Comparison of ENCODE assay signal across 8 cellular contexts in genomic region chr6:138403324-138403800, GRCh38. TPM values are rescaled to one million over a fixed set of nuclear protein-coding genes. Genes with fewer than 3 reads are reported as not detected.
DNase-seq lines count a peak whose midpoint lies in the region; ATAC-seq and TF ChIP-seq lines count a peak whose summit lies in the region.

No MANE protein-coding gene starts in this region.

- CTCF ChIA-PET in activated CD8-positive, alpha-beta T cell treated with anti-CD3 and anti-CD28 coated beads for 36 hours (lab: Charles Lee), result interaction anchor here (0.9 to 5.1 kb wide), 10 partner anchors 9 to 363 kb away, joined by 3 to 23 read pairs (median 3); no protein-coding TSS in a partner anchor

- POLR2A ChIA-PET in activated CD8-positive, alpha-beta T cell treated with anti-CD3 and anti-CD28 coated beads for 36 hours (lab: Charles Lee), result interaction anchor here (1.1 kb wide), 1 partner anchor 33 kb away, joined by 3 read pairs; no protein-coding TSS in a partner anchor

- H3K4me1 Mint-ChIP-seq in activated CD8-positive, alpha-beta T cell treated with anti-CD3 and anti-CD28 coated beads for 36 hours (ENCODE audit: low read depth), result peaks cover 23% of the 10 kb centered on the region
- H3K4me1 Mint-ChIP-seq in natural killer cell, result peaks cover 5 to 14% of the 10 kb centered on the region in 2 donors

- H4K20me1 ChIP-seq in DOHH2 (ENCODE audit: control insufficient read depth, insufficient read depth, low read depth, low read length) (no peaks in the 10 kb centered on the region), Loucy (ENCODE audit: insufficient read depth, low read length, poor library complexity, severe bottlenecking) (no peaks in the 10 kb centered on the region)

- H3K4me3 ChIP-seq in DOHH2 (ENCODE audit: low read length), result peak overlapping the region; percentile 98
- peak overlapping the region; percentile 82 for H3K4me3 ChIP-seq in Loucy (ENCODE audit: low read length, poor library complexity, severe bottlenecking)
- peak overlapping the region; percentile 75 to 98 (median 88) for H3K4me3 ChIP-seq in esophagus squamous epithelium
- H3K4me3 ChIP-seq in upper lobe of right lung, result peak overlapping the region; percentile 64

- H3K4me3 Mint-ChIP-seq in activated CD8-positive, alpha-beta T cell treated with anti-CD3 and anti-CD28 coated beads for 36 hours, result peak overlapping the region; percentile 76
- H3K4me3 Mint-ChIP-seq in natural killer cell, result peak overlapping the region; percentile 77

- H3K9me3 Mint-ChIP-seq in activated CD8-positive, alpha-beta T cell treated with anti-CD3 and anti-CD28 coated beads for 36 hours, result no peaks in the 10 kb centered on the region
- no peaks in the 10 kb centered on the region for H3K9me3 Mint-ChIP-seq in natural killer cell

- no peak for TF ChIP-seq POLR2A in esophagus squamous epithelium (IDR thresholded peaks at IDR 0.05)

- peaks cover 16% of the 10 kb centered on the region for H3K4me1 ChIP-seq in DOHH2 (ENCODE audit: control insufficient read depth, low read length)
- peaks cover 19% of the 10 kb centered on the region for H3K4me1 ChIP-seq in Loucy (ENCODE audit: insufficient read depth, low read length, poor library complexity, severe bottlenecking)
- peaks cover 8 to 46% (median 14%) of the 10 kb centered on the region in 3 donors for H3K4me1 ChIP-seq in esophagus squamous epithelium
- peaks cover 5% of the 10 kb centered on the region for H3K4me1 ChIP-seq in upper lobe of right lung

- peak overlapping the region; percentile 83 for H3K27ac Mint-ChIP-seq in activated CD8-positive, alpha-beta T cell treated with anti-CD3 and anti-CD28 coated beads for 36 hours
- H3K27ac Mint-ChIP-seq in natural killer cell, result peak overlapping the region; percentile 26 to 47

- H3K27ac ChIP-seq in DOHH2 (ENCODE audit: low read depth, low read length) (no peak overlapping the region), esophagus squamous epithelium (peak overlapping the region; percentile 94 to 99 (median 97)), upper lobe of right lung (peak overlapping the region; percentile 90)

- TF ChIP-seq CTCF in DOHH2 (IDR thresholded peaks at IDR 0.05; ENCODE audit: low read depth, low read length, poor library complexity, severe bottlenecking) (peak; percentile 52), Loucy (conservative IDR thresholded peaks at IDR 0.05; ENCODE audit: low read length) (peak; percentile 48), esophagus squamous epithelium (IDR thresholded peaks at IDR 0.05) (no peak), natural killer cell (IDR thresholded peaks at IDR 0.05) (no peak), upper lobe of right lung (IDR thresholded peaks at IDR 0.05) (peak; percentile 35)
- no peak for TF ChIP-seq CTCF in activated CD8-positive, alpha-beta T cell treated with anti-CD3 and anti-CD28 coated beads for 36 hours (IDR thresholded peaks at IDR 0.05)

- H3K4me2 ChIP-seq in DOHH2 (ENCODE audit: low read length) (peak overlapping the region; percentile 100), Loucy (ENCODE audit: low read depth, low read length, poor library complexity, severe bottlenecking) (peak overlapping the region; percentile 79)

- H3K9me3 ChIP-seq in DOHH2 (ENCODE audit: control insufficient read depth, insufficient read depth, low read length), result no peaks in the 10 kb centered on the region
- no peaks in the 10 kb centered on the region for H3K9me3 ChIP-seq in Loucy (ENCODE audit: insufficient read depth, low read depth, low read length)
- H3K9me3 ChIP-seq in esophagus squamous epithelium, result no peaks in the 10 kb centered on the region
- no peaks in the 10 kb centered on the region for H3K9me3 ChIP-seq in upper lobe of right lung

- H3K79me2 ChIP-seq in DOHH2 (ENCODE audit: control insufficient read depth, low read length), result no peaks in the 10 kb centered on the region
- peaks cover 12% of the 10 kb centered on the region; the same call in 1 of the 2 replicates for H3K79me2 ChIP-seq in Loucy (ENCODE audit: insufficient read depth, low read length)

- WGBS in esophagus squamous epithelium, 2 donors, result 0% methylated on average over 2 of the region's 30 CpGs

- DNase-seq in activated CD8-positive, alpha-beta T cell treated with anti-CD3 and anti-CD28 coated beads for 36 hours, result peak; percentile 44
- DNase-seq in esophagus squamous epithelium (lab: John Stamatoyannopoulos, UW) (no peak), natural killer cell (peak; percentile 23), upper lobe of right lung (peak; percentile 77), NCI-H526 treated with DMSO at 0.1 percent for 48 hours (lab: John Stamatoyannopoulos, UW) (no peak)

- peak overlapping the region; percentile 96 for H2AFZ ChIP-seq in Loucy (ENCODE audit: low read length)

- H3F3A ChIP-seq in DOHH2 (ENCODE audit: control insufficient read depth, insufficient read depth) (peaks cover 3% of the 10 kb centered on the region), Loucy (ENCODE audit: low read depth) (peaks cover 3% of the 10 kb centered on the region; the same call in 1 of the 2 replicates)

- peak; percentile 17 for ATAC-seq in GM21515 (IDR thresholded peaks at IDR 0.05; ENCODE audit: unreplicated experiment)
- peak; percentile 37 for ATAC-seq in activated CD8-positive, alpha-beta T cell treated with anti-CD3 and anti-CD28 coated beads for 36 hours
- ATAC-seq in natural killer cell, result peak; percentile 16 to 40 (median 38)
- ATAC-seq in upper lobe of right lung, result peak; percentile 43

- peaks cover 19% of the 10 kb centered on the region for H3K36me3 Mint-ChIP-seq in activated CD8-positive, alpha-beta T cell treated with anti-CD3 and anti-CD28 coated beads for 36 hours (ENCODE audit: low read depth)
- no peaks in the 10 kb centered on the region for H3K36me3 Mint-ChIP-seq in natural killer cell

- H3K9me2 ChIP-seq in DOHH2 (replicated peaks; ENCODE audit: control insufficient read depth, low read length) (no peaks in the 10 kb centered on the region), Loucy (replicated peaks; ENCODE audit: low read depth, low read length) (no peaks in the 10 kb centered on the region)

- H3K9ac ChIP-seq in Loucy (ENCODE audit: low read depth, low read length, poor library complexity, severe bottlenecking), result peak overlapping the region; percentile 88

- intact Hi-C loops in activated CD8-positive, alpha-beta T cell treated with anti-CD3 and anti-CD28 coated beads for 36 hours (cut with micrococcal nuclease), result loop anchor here (10.0 kb wide), 1 partner anchor 289 kb away; no protein-coding TSS in a partner anchor
- intact Hi-C loops in esophagus squamous epithelium (cut with DNase I), result loop anchor here (10.0 kb wide), 1 partner anchor 289 kb away; no protein-coding TSS in a partner anchor
- intact Hi-C loops in natural killer cell (cut with micrococcal nuclease), result no loop called here
- intact Hi-C loops in upper lobe of right lung (cut with DNase I), result no loop called here

- peaks cover 29% of the 10 kb centered on the region for H3K36me3 ChIP-seq in DOHH2 (ENCODE audit: control insufficient read depth, low read length)
- H3K36me3 ChIP-seq in Loucy (ENCODE audit: insufficient read depth, low read length), result no peaks in the 10 kb centered on the region; the same call in 1 of the 2 replicates
- H3K36me3 ChIP-seq in esophagus squamous epithelium, result peaks cover 9 to 30% (median 19%) of the 10 kb centered on the region in 3 donors
- peaks cover 27% of the 10 kb centered on the region for H3K36me3 ChIP-seq in upper lobe of right lung

- no peaks in the 10 kb centered on the region for H3K27me3 Mint-ChIP-seq in activated CD8-positive, alpha-beta T cell treated with anti-CD3 and anti-CD28 coated beads for 36 hours
- peaks cover 0 to 4% of the 10 kb centered on the region in 2 donors for H3K27me3 Mint-ChIP-seq in natural killer cell (ENCODE audit: low read depth in 2 of 2)

- 0 out of 2 replicates have a peak, but pooled peaks cover 3% of the 10 kb centered on the region for H3K27me3 ChIP-seq in DOHH2 (ENCODE audit: control insufficient read depth, low read length)
- H3K27me3 ChIP-seq in Loucy (ENCODE audit: insufficient read depth, low read length, poor library complexity, severe bottlenecking), result no peaks in the 10 kb centered on the region
- H3K27me3 ChIP-seq in esophagus squamous epithelium, result no peaks in the 10 kb centered on the region
- H3K27me3 ChIP-seq in upper lobe of right lung, result no peaks in the 10 kb centered on the region

RNA-seq across cellular contexts. Expression of gene HEBP2, which starts 0.7 kb away (rescaled TPM):
- 10 to 100 TPM; 28.2 to 28.7 TPM for total RNA-seq in activated CD8-positive, alpha-beta T cell treated with anti-CD3 and anti-CD28 coated beads for 36 hours
- total RNA-seq in esophagus squamous epithelium (100 to 1,000 TPM in 2 of 4 donors, 10 to 100 TPM in 2; 62.1 to 193 (median 90.8) TPM), natural killer cell (10 to 100 TPM; 14.2 to 18.6 (median 15.2) TPM), upper lobe of right lung (41.9 TPM)

RNA-seq across cellular contexts. Expression of gene SMIM28, which starts 25.7 kb away (rescaled TPM):
- not detected for total RNA-seq in activated CD8-positive, alpha-beta T cell treated with anti-CD3 and anti-CD28 coated beads for 36 hours
- total RNA-seq in esophagus squamous epithelium (not detected), natural killer cell (not detected), upper lobe of right lung (not detected)

Comparison
In these comparisons a context has a peak if more than half of its experiments do, and no peak if none do; other contexts are left out.
1. CTCF ChIP-seq: peak in DOHH2 (single experiment), Loucy (single experiment) and upper lobe of right lung (single experiment); none in activated CD8-positive, alpha-beta T cell treated with anti-CD3 and anti-CD28 coated beads for 36 hours (single experiment), esophagus squamous epithelium (0 of 6) and natural killer cell (single experiment).
2. DNase-seq: peak in activated CD8-positive, alpha-beta T cell treated with anti-CD3 and anti-CD28 coated beads for 36 hours (single experiment), natural killer cell (single experiment) and upper lobe of right lung (single experiment); none in esophagus squamous epithelium (single experiment) and NCI-H526 treated with DMSO at 0.1 percent for 48 hours (single experiment).
3. intact Hi-C loops: an anchor here in activated CD8-positive, alpha-beta T cell treated with anti-CD3 and anti-CD28 coated beads for 36 hours (10.0 kb wide) and esophagus squamous epithelium (10.0 kb wide); none called in natural killer cell and upper lobe of right lung.
4. Peak in every context shown above with its lines, with median percentiles within 50 percentile points of each other: H3K4me3 ChIP-seq and ATAC-seq.